1 cellular context compared by ENCODE assay signal in the genomic region with DNA sequence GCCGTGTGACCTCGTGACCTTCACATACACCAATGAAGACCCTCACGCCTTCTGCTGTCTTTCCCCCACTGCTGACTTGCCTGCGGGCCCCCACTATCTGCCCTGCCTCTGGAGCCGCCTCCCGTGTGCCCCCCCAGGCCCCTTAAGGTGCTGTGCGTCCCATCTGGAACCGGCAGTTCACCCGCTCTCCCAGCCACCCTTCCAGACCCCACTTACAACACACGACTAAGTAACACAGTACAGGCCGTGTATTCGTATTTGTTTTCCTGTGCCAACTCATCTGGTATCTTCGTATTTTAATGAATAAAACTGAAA.
TF ChIP-seq lines count a peak whose summit lies in the region.

No MANE protein-coding gene starts in this region.

TF ChIP-seq in GM12891, 5 proteins besides CTCF, POLR2A, EP300 and RAD21 (continued from another document):
- TF ChIP-seq POLR2AphosphoS5 (IDR thresholded peaks at IDR 0.05; ENCODE audit: low read depth, low read length) = no peak; the same call in 1 of the 2 replicates
- peak; percentile 24; the same call in 1 of the 2 replicates for TF ChIP-seq POU2F2 (IDR thresholded peaks at IDR 0.05; ENCODE audit: low read depth, low read length)
